8 cellular contexts compared by ENCODE assay signal in the genomic region with DNA sequence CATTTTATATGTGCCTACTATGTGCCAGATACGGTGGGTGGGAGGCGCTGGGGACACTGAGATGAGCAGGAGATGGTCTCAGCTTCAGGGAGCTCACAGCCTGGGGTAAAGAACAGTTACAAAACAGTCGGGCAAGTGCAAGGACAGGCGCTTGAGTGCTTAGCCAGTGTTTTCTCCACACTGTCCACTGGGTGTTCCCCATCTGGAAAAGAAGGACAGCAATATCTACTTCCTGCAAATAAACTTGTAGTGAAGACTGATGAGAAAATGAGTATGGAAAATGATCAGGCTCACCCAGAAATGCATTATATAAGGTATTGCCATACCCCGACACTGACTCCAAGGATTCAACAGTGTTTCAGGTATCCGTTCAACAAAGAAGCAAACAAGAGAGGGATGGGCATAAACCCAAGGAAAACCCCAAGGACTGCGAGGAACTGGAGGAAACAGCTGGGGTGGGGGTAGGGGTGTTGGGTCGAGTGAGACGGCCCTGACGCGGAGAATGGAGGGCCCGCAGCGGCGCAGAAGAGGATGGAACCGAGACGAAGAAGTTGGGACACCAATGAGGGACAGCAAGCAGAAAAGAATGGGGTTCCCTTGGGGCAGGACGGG. TPM values are rescaled to one million over a fixed set of nuclear protein-coding genes. Genes with fewer than 3 reads are reported as not detected.
DNase-seq lines count a peak whose midpoint lies in the region; ATAC-seq, FAIRE-seq and TF ChIP-seq lines count a peak whose summit lies in the region.

No MANE protein-coding gene starts in this region.

- peaks cover 2 to 5% of the 10 kb centered on the region in 2 donors for H3K4me1 ChIP-seq in esophagus (ENCODE audit: control insufficient read depth in 2 of 2, insufficient read depth in 2 of 2, low read length in 1 of 2)

- H3K9me3 ChIP-seq in esophagus (ENCODE audit: control insufficient read depth in 2 of 2, insufficient read depth in 1 of 2, low read depth in 1 of 2, low read length in 1 of 2): no peaks in the 10 kb centered on the region

- 4 to 29% methylated on average over 17 of the region's 17 CpGs for WGBS in esophagus, 2 donors

- no peaks in the 10 kb centered on the region for H3K36me3 ChIP-seq in esophagus (ENCODE audit: control insufficient read depth in 2 of 2, insufficient read depth in 2 of 2, low read length in 1 of 2)

- no peak for ATAC-seq in GM21737 (IDR thresholded peaks at IDR 0.05; ENCODE audit: unreplicated experiment)

- peak; percentile 44 for FAIRE-seq in GM18507 (lab: Jason Lieb, UNC)

- CTCF ChIA-PET in AG04449 (lab: Yijun Ruan, JAX): no interaction called here

- H3K27ac ChIP-seq in esophagus (ENCODE audit: low read depth in 2 of 2, low read length in 1 of 2): peak overlapping the region; percentile 48 to 61

- TF ChIP-seq CTCF in AG04449 (IDR thresholded peaks at IDR 0.05; ENCODE audit: insufficient read depth, low read length, missing control alignments): peak; percentile 11

- POLR2A ChIA-PET in AG04449 (lab: Yijun Ruan, JAX): no interaction called here

- DNase-seq in AG04449 (ENCODE audit: low read depth, low spot score) (no peak), GM18507 (ENCODE audit: extremely low spot score, insufficient read length, low read depth) (no peak), SK-N-DZ (ENCODE audit: low spot score) (peak; percentile 15), myocyte (ENCODE audit: low read depth) (peak; percentile 46), hippocampal formation (lab: John Stamatoyannopoulos, UW) (no peak), KG1 (lab: John Stamatoyannopoulos, UW) (no peak)

- peak overlapping the region; percentile 71 for H3K4me3 ChIP-seq in AG04449 (ENCODE audit: low read depth, low read length)
- peak overlapping the region; percentile 61 to 82 for H3K4me3 ChIP-seq in esophagus (ENCODE audit: low read depth in 1 of 2, low read length in 2 of 2)

- no peaks in the 10 kb centered on the region for H3K27me3 ChIP-seq in esophagus (ENCODE audit: control insufficient read depth in 1 of 2, insufficient read depth in 2 of 2, low read length in 2 of 2)

RNA-seq across cellular contexts. Expression of gene TMEM185A, which starts 0.8 kb away (rescaled TPM):
- 19.3 and 21.4 TPM in 2 replicates for polyA plus RNA-seq in SK-N-DZ (2014; cell fraction: cytosol; rRNA removed)
- polyA plus RNA-seq in SK-N-DZ (2014; cell fraction: nucleus; rRNA removed): 9.3 and 10.0 TPM in 2 replicates
- 10 to 100 TPM; 10.9 to 11.1 TPM for polyA plus RNA-seq in esophagus
- total RNA-seq in myocyte: 15.5 and 16.6 TPM in 2 replicates
- polyA plus RNA-seq in myocyte (2012): 25.0 TPM

RNA-seq across cellular contexts. Expression of gene HSFX2, which starts 35.7 kb away (rescaled TPM):
- not detected in 2 replicates for polyA plus RNA-seq in SK-N-DZ (2014; cell fraction: cytosol; rRNA removed)
- polyA plus RNA-seq in SK-N-DZ (2014; cell fraction: nucleus; rRNA removed): not detected in 2 replicates
- under 1 TPM; 0.21 to 0.26 TPM for polyA plus RNA-seq in esophagus
- total RNA-seq in myocyte: not detected in 2 replicates
- not detected for polyA plus RNA-seq in myocyte (2012)

RNA-seq across cellular contexts. Expression of gene MAGEA9B, which starts 43.5 kb away (rescaled TPM):
- 8.2 and 8.6 TPM in 2 replicates for polyA plus RNA-seq in SK-N-DZ (2014; cell fraction: cytosol; rRNA removed)
- polyA plus RNA-seq in SK-N-DZ (2014; cell fraction: nucleus; rRNA removed): 3.2 and 3.4 TPM in 2 replicates
- not detected for polyA plus RNA-seq in esophagus
- not detected in 2 replicates for total RNA-seq in myocyte
- not detected for polyA plus RNA-seq in myocyte (2012)

Comparison
In these comparisons a context has a peak if more than half of its experiments do, and no peak if none do; other contexts are left out.
1. DNase-seq: peak in SK-N-DZ (single experiment) and myocyte (single experiment); none in AG04449 (single experiment), GM18507 (single experiment), hippocampal formation (0 of 2) and KG1 (single experiment).